ENCODE assay signal across 6 cellular contexts in the genomic region with DNA sequence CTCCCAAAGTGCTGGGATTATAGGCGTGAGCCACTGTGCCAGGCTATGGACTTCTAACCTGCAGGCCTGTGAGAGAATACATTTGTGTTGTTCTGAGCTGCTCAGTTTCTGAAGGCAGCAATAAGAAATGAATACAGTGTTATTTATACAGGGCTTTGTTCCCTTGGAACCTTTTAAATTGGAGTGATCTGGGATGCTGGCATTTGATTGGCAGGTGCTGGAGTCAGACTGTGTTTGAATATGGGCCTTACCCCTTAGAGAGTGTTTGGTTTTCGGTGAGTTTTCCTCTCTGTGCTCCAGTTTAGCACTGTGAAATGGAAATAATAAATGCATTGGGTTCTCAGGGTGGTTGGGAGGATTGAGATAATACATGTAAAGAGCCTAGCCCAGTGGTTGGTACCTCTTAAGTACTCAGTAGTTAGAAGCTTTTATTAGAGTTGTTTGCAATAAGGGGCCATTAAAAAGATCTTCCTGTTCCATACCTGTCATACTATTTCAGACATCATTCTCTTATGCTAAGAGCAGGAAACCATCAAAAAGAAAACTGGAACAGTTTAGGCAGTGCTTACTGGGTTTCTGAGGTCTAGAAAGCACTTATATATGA.
"Had no signal": no experiment of that assay in that cellular context is flagged by ENCODE, and none has a peak within 500 bp of the region (broad histone marks: within the 10 kb centered on the region; RNA-seq: fewer than 3 reads in every experiment).

No MANE protein-coding gene starts in this region.

- H3K4me3 ChIP-seq: GM23338 had no signal

- H3K36me3 Mint-ChIP-seq: IgD-negative memory B cell had no signal

- DNase-seq: H9, HCEC 1CT, HFFc6 had no signal

- H3K4me2 ChIP-seq: GM23338 had no signal

- H3K4me3 Mint-ChIP-seq: GM23338, H9, HFFc6, IgD-negative memory B cell had no signal

- H2AFZ ChIP-seq: GM23338 had no signal

- H3K27ac Mint-ChIP-seq: GM23338, H9, HFFc6, IgD-negative memory B cell had no signal

- H3K9me3 Mint-ChIP-seq: GM23338, H9, HFFc6 had no signal

- H3K27ac ChIP-seq: HL-60 had no signal
